Comparison of ENCODE assay signal across 15 cellular contexts in genomic region chr6:110939429-110939828, GRCh38.
"Had no signal": no experiment of that assay in that cellular context is flagged by ENCODE, and none has a peak within 500 bp of the region (broad histone marks: within the 10 kb centered on the region; RNA-seq: fewer than 3 reads in every experiment).

No MANE protein-coding gene starts in this region.

- H3K9me3 Mint-ChIP-seq: endodermal cell; memory B cell; stimulated activated naive B cell treated with anti-CD40 and anti-IgM and Interleukin-4, amounts not matched to agents 10 μg/mL and 1 μg/mL and 100 μg/mL, for 72 hours had no signal

- H3K27me3 Mint-ChIP-seq: memory B cell; naive thymus-derived CD4-positive, alpha-beta T cell; stimulated activated naive B cell treated with anti-CD40 and anti-IgM and Interleukin-4, amounts not matched to agents 10 μg/mL and 1 μg/mL and 100 μg/mL, for 72 hours had no signal

- H3K4me1 Mint-ChIP-seq: endodermal cell had no signal

- DNase-seq: activated CD4-positive, alpha-beta T cell treated with anti-CD3 and anti-CD28 coated beads for 1 hour; activated CD4-positive, alpha-beta T cell treated with anti-CD3 and anti-CD28 coated beads, Interleukin-2, amount 50 U/mL, for 4 hours; activated naive CD4-positive, alpha-beta T cell; activated T-cell treated with anti-CD3 and anti-CD28 coated beads, Interleukin-2, amount 50 U/mL, for 48 hours; dorsolateral prefrontal cortex; endodermal cell; mucosa of descending colon; naive thymus-derived CD4-positive, alpha-beta T cell; retina; stimulated activated naive B cell treated with anti-CD40 and anti-IgM and Interleukin-4, amounts not matched to agents 10 μg/mL and 1 μg/mL and 100 μg/mL, for 72 hours; SW 1271; transverse colon had no signal

- H3K27ac Mint-ChIP-seq: endodermal cell; memory B cell; naive thymus-derived CD4-positive, alpha-beta T cell; stimulated activated naive B cell treated with anti-CD40 and anti-IgM and Interleukin-4, amounts not matched to agents 10 μg/mL and 1 μg/mL and 100 μg/mL, for 72 hours had no signal

- ATAC-seq: gastroesophageal sphincter; left lobe of liver; mucosa of descending colon; naive thymus-derived CD4-positive, alpha-beta T cell; stimulated activated naive B cell treated with anti-CD40 and anti-IgM and Interleukin-4, amounts not matched to agents 10 μg/mL and 1 μg/mL and 100 μg/mL, for 72 hours had no signal

- H3K36me3 Mint-ChIP-seq: memory B cell; naive thymus-derived CD4-positive, alpha-beta T cell; stimulated activated naive B cell treated with anti-CD40 and anti-IgM and Interleukin-4, amounts not matched to agents 10 μg/mL and 1 μg/mL and 100 μg/mL, for 72 hours had no signal

- H3K4me3 Mint-ChIP-seq: endodermal cell; memory B cell; naive thymus-derived CD4-positive, alpha-beta T cell; stimulated activated naive B cell treated with anti-CD40 and anti-IgM and Interleukin-4, amounts not matched to agents 10 μg/mL and 1 μg/mL and 100 μg/mL, for 72 hours had no signal
